Comparison of ENCODE assay signal across 21 cellular contexts in genomic region chr4:4848540-4848939, GRCh38. TPM values are rescaled to one million over a fixed set of nuclear protein-coding genes. Genes with fewer than 3 reads are reported as not detected.
"Had no signal": no experiment of that assay in that cellular context is flagged by ENCODE, and none has a peak within 500 bp of the region (broad histone marks: within the 10 kb centered on the region; RNA-seq: fewer than 3 reads in every experiment).

No MANE protein-coding gene starts in this region.

- H3K4me1 ChIP-seq: foreskin keratinocyte had no signal

- H3K4me3 Mint-ChIP-seq: naive thymus-derived CD8-positive, alpha-beta T cell; stimulated activated effector memory CD8-positive, alpha-beta T cell treated with anti-CD3 and anti-CD28 coated beads, Interleukin-12 subunit alpha, Interleukin-12 subunit beta, amount 100 ng/mL, for 72 hours had no signal

- H3K36me3 Mint-ChIP-seq: naive thymus-derived CD8-positive, alpha-beta T cell; stimulated activated effector memory CD8-positive, alpha-beta T cell treated with anti-CD3 and anti-CD28 coated beads, Interleukin-12 subunit alpha, Interleukin-12 subunit beta, amount 100 ng/mL, for 72 hours had no signal

- H3K9me3 ChIP-seq: heart left ventricle, mucosa of descending colon, ovary, right atrium auricular region, tibial artery, upper lobe of left lung, vagina had no signal

- DNase-seq: cortex of kidney; effector memory CD4-positive, alpha-beta T cell; foreskin keratinocyte; hippocampal formation; kidney glomerular epithelial cell; mammary epithelial cell; mucosa of descending colon; nucleus accumbens; stimulated activated CD4-positive, alpha-beta T cell treated with anti-CD3 and anti-CD28 coated beads, Interleukin-4, amount 100 ng/mL, for 1 hour; stimulated activated CD8-positive, alpha-beta memory T cell treated with anti-CD3 and anti-CD28 coated beads, Interleukin-4, amount 100 ng/mL, for 48 hours; stimulated activated naive CD8-positive, alpha-beta T cell treated with anti-CD3 and anti-CD28 coated beads, Interleukin-15, Interleukin-2, amounts not matched to agents 100 U/mL and 50 U/mL, for 24 hours; upper lobe of left lung had no signal

- H3K9me3 Mint-ChIP-seq: stimulated activated effector memory CD8-positive, alpha-beta T cell treated with anti-CD3 and anti-CD28 coated beads, Interleukin-12 subunit alpha, Interleukin-12 subunit beta, amount 100 ng/mL, for 72 hours had no signal

- H3K36me3 ChIP-seq: heart left ventricle, ovary, right atrium auricular region, tibial artery, upper lobe of left lung, vagina had no signal

- H3K27ac Mint-ChIP-seq: naive thymus-derived CD8-positive, alpha-beta T cell; stimulated activated effector memory CD8-positive, alpha-beta T cell treated with anti-CD3 and anti-CD28 coated beads, Interleukin-12 subunit alpha, Interleukin-12 subunit beta, amount 100 ng/mL, for 72 hours had no signal

- H3K27ac ChIP-seq: dorsolateral prefrontal cortex, foreskin keratinocyte, heart left ventricle, ovary, right atrium auricular region, tibial artery, upper lobe of left lung, vagina had no signal

- H3K4me3 ChIP-seq: dorsolateral prefrontal cortex, heart left ventricle, mucosa of descending colon, ovary, right atrium auricular region, smooth muscle cell, tibial artery, upper lobe of left lung, vagina had no signal

- H3K27me3 ChIP-seq: ovary, vagina had no signal

RNA-seq across cellular contexts. Expression of gene MSX1, which starts 10.9 kb away (rescaled TPM):
- total RNA-seq: naive thymus-derived CD8-positive, alpha-beta T cell had no signal
- polyA plus RNA-seq: naive thymus-derived CD8-positive, alpha-beta T cell had no signal
